ENCODE assay signal across 39 cellular contexts in genomic region chr7:134114992-134115391, GRCh38. TPM values are rescaled to one million over a fixed set of nuclear protein-coding genes. Genes with fewer than 3 reads are reported as not detected.
"Had no signal": no experiment of that assay in that cellular context is flagged by ENCODE, and none has a peak within 500 bp of the region (broad histone marks: within the 10 kb centered on the region; RNA-seq: fewer than 3 reads in every experiment).

No MANE protein-coding gene starts in this region.

- H3K36me3 Mint-ChIP-seq: activated CD8-positive, alpha-beta memory T cell treated with anti-CD3 and anti-CD28 coated beads, Interleukin-2, amount 10 ng/mL, durations not matched to agents 7 days and 5 days; activated naive CD4-positive, alpha-beta T cell treated with anti-CD3 and anti-CD28 coated beads, Interleukin-2, amount 10 ng/mL, durations not matched to agents 7 days and 5 days; activated naive CD4-positive, alpha-beta T cell treated with anti-CD3 and anti-CD28 coated beads, Interleukin-2, amount 50 U/mL, for 24 hours; activated naive CD8-positive, alpha-beta T cell; activated naive CD8-positive, alpha-beta T cell treated with anti-CD3 and anti-CD28 coated beads, Interleukin-2, amount 10 ng/mL, durations not matched to agents 7 days and 5 days; brain had no signal

- H3K27me3 Mint-ChIP-seq: activated CD4-positive, alpha-beta memory T cell treated with anti-CD3 and anti-CD28 coated beads, Interleukin-2, amount 10 ng/mL, durations not matched to agents 7 days and 5 days; activated CD4-positive, alpha-beta T cell treated with anti-CD3 and anti-CD28 coated beads for 36 hours; activated CD4-positive, alpha-beta T cell treated with anti-CD3 and anti-CD28 coated beads, Interleukin-2, amount 10 ng/mL, durations not matched to agents 7 days and 5 days; activated CD8-positive, alpha-beta memory T cell treated with anti-CD3 and anti-CD28 coated beads, Interleukin-2, amount 10 ng/mL, durations not matched to agents 7 days and 5 days; activated naive CD4-positive, alpha-beta T cell treated with anti-CD3 and anti-CD28 coated beads, Interleukin-2, amount 10 ng/mL, durations not matched to agents 7 days and 5 days; activated naive CD8-positive, alpha-beta T cell treated with anti-CD3 and anti-CD28 coated beads, Interleukin-2, amount 10 ng/mL, durations not matched to agents 7 days and 5 days; activated naive CD8-positive, alpha-beta T cell treated with anti-CD3 and anti-CD28 coated beads, Interleukin-2, amount 50 U/mL, for 24 hours; activated T-cell treated with anti-CD3 and anti-CD28 coated beads, Interleukin-2, amount 50 U/mL, for 24 hours; brain had no signal

- H3K27ac ChIP-seq: ascending aorta, cardiac muscle cell, VCaP had no signal

- H3K4me1 Mint-ChIP-seq: activated CD4-positive, alpha-beta memory T cell treated with anti-CD3 and anti-CD28 coated beads, Interleukin-2, amount 10 ng/mL, durations not matched to agents 7 days and 5 days; activated CD4-positive, alpha-beta T cell treated with anti-CD3 and anti-CD28 coated beads for 36 hours; activated naive CD4-positive, alpha-beta T cell treated with anti-CD3 and anti-CD28 coated beads, Interleukin-2, amount 10 ng/mL, durations not matched to agents 7 days and 5 days; activated naive CD4-positive, alpha-beta T cell treated with anti-CD3 and anti-CD28 coated beads, Interleukin-2, amount 50 U/mL, for 24 hours; activated naive CD8-positive, alpha-beta T cell treated with anti-CD3 and anti-CD28 coated beads, Interleukin-2, amount 50 U/mL, for 24 hours; central memory CD8-positive, alpha-beta T cell had no signal

- H3K4me1 ChIP-seq: ascending aorta had no signal

- FAIRE-seq: bronchial epithelial cell, TTC549 had no signal

- H3K27ac Mint-ChIP-seq: activated CD4-positive, alpha-beta memory T cell treated with anti-CD3 and anti-CD28 coated beads, Interleukin-2, amount 10 ng/mL, durations not matched to agents 7 days and 5 days; activated CD4-positive, alpha-beta T cell treated with anti-CD3 and anti-CD28 coated beads for 36 hours; activated CD4-positive, alpha-beta T cell treated with anti-CD3 and anti-CD28 coated beads, Interleukin-2, amount 10 ng/mL, durations not matched to agents 7 days and 5 days; activated CD8-positive, alpha-beta memory T cell treated with anti-CD3 and anti-CD28 coated beads, Interleukin-2, amount 10 ng/mL, durations not matched to agents 7 days and 5 days; activated CD8-positive, alpha-beta T cell treated with anti-CD3 and anti-CD28 coated beads, Interleukin-2, amount 10 ng/mL, durations not matched to agents 7 days and 5 days; activated naive CD4-positive, alpha-beta T cell treated with anti-CD3 and anti-CD28 coated beads, Interleukin-2, amount 10 ng/mL, durations not matched to agents 7 days and 5 days; activated naive CD4-positive, alpha-beta T cell treated with anti-CD3 and anti-CD28 coated beads, Interleukin-2, amount 50 U/mL, for 24 hours; activated naive CD8-positive, alpha-beta T cell; activated naive CD8-positive, alpha-beta T cell treated with anti-CD3 and anti-CD28 coated beads, Interleukin-2, amount 10 ng/mL, durations not matched to agents 7 days and 5 days; activated naive CD8-positive, alpha-beta T cell treated with anti-CD3 and anti-CD28 coated beads, Interleukin-2, amount 50 U/mL, for 24 hours; activated T-cell treated with anti-CD3 and anti-CD28 coated beads, Interleukin-2, amount 50 U/mL, for 24 hours; activated T-helper 2 cell treated with anti-CD3 and anti-CD28 coated beads, Interferon-gamma antibody, Interleukin-2, Interleukin-4, amounts not matched to agents 10 μg/mL and 5 μg/mL and 100 μg/mL, durations not matched to agents 14 hours and 24 hours and 36 hours; brain; T-helper 1 cell treated with Interleukin-12 subunit alpha and Interleukin-12 subunit beta and Interleukin-4 antibody, amounts not matched to agents 30 μg/mL and 1 μg/mL, for 36 hours; T-helper 2 cell treated with Interferon-gamma antibody and Interleukin-4, amounts not matched to agents 5 μg/mL and 100 μg/mL, for 36 hours had no signal

- H3K4me3 Mint-ChIP-seq: activated CD4-positive, alpha-beta memory T cell treated with anti-CD3 and anti-CD28 coated beads, Interleukin-2, amount 10 ng/mL, durations not matched to agents 7 days and 5 days; activated CD4-positive, alpha-beta T cell treated with anti-CD3 and anti-CD28 coated beads for 36 hours; activated CD4-positive, alpha-beta T cell treated with anti-CD3 and anti-CD28 coated beads, Interleukin-2, amount 10 ng/mL, durations not matched to agents 7 days and 5 days; activated CD8-positive, alpha-beta memory T cell treated with anti-CD3 and anti-CD28 coated beads, Interleukin-2, amount 10 ng/mL, durations not matched to agents 7 days and 5 days; activated CD8-positive, alpha-beta T cell treated with anti-CD3 and anti-CD28 coated beads, Interleukin-2, amount 10 ng/mL, durations not matched to agents 7 days and 5 days; activated naive CD4-positive, alpha-beta T cell treated with anti-CD3 and anti-CD28 coated beads, Interleukin-2, amount 10 ng/mL, durations not matched to agents 7 days and 5 days; activated naive CD4-positive, alpha-beta T cell treated with anti-CD3 and anti-CD28 coated beads, Interleukin-2, amount 50 U/mL, for 24 hours; activated naive CD8-positive, alpha-beta T cell; activated naive CD8-positive, alpha-beta T cell treated with anti-CD3 and anti-CD28 coated beads, Interleukin-2, amount 10 ng/mL, durations not matched to agents 7 days and 5 days; activated naive CD8-positive, alpha-beta T cell treated with anti-CD3 and anti-CD28 coated beads, Interleukin-2, amount 50 U/mL, for 24 hours; activated T-cell treated with anti-CD3 and anti-CD28 coated beads, Interleukin-2, amount 50 U/mL, for 24 hours; brain; central memory CD8-positive, alpha-beta T cell; T-helper 1 cell treated with Interleukin-12 subunit alpha and Interleukin-12 subunit beta and Interleukin-4 antibody, amounts not matched to agents 30 μg/mL and 1 μg/mL, for 36 hours; T-helper 2 cell treated with Interferon-gamma antibody and Interleukin-4, amounts not matched to agents 5 μg/mL and 100 μg/mL, for 36 hours had no signal

- H3K9me3 ChIP-seq: ascending aorta had no signal

- H3K36me3 ChIP-seq: ascending aorta, cardiac muscle cell had no signal

- H3K9me3 Mint-ChIP-seq: activated CD4-positive, alpha-beta memory T cell treated with anti-CD3 and anti-CD28 coated beads, Interleukin-2, amount 10 ng/mL, durations not matched to agents 7 days and 5 days; activated naive CD4-positive, alpha-beta T cell treated with anti-CD3 and anti-CD28 coated beads, Interleukin-2, amount 10 ng/mL, durations not matched to agents 7 days and 5 days; activated naive CD8-positive, alpha-beta T cell treated with anti-CD3 and anti-CD28 coated beads, Interleukin-2, amount 50 U/mL, for 24 hours; activated T-cell treated with anti-CD3 and anti-CD28 coated beads, Interleukin-2, amount 50 U/mL, for 24 hours; activated T-helper 2 cell treated with anti-CD3 and anti-CD28 coated beads, Interferon-gamma antibody, Interleukin-2, Interleukin-4, amounts not matched to agents 10 μg/mL and 5 μg/mL and 100 μg/mL, durations not matched to agents 14 hours and 24 hours and 36 hours; T-helper 1 cell treated with Interleukin-12 subunit alpha and Interleukin-12 subunit beta and Interleukin-4 antibody, amounts not matched to agents 30 μg/mL and 1 μg/mL, for 36 hours; T-helper 2 cell treated with Interferon-gamma antibody and Interleukin-4, amounts not matched to agents 5 μg/mL and 100 μg/mL, for 36 hours had no signal

- ATAC-seq: activated CD4-positive, alpha-beta T cell treated with anti-CD3 and anti-CD28 coated beads for 36 hours; activated CD4-positive, CD25-positive, alpha-beta regulatory T cell treated with anti-CD3 and anti-CD28 coated beads, Interleukin-2, amount 50 U/mL, for 24 hours; activated CD8-positive, alpha-beta memory T cell treated with anti-CD3 and anti-CD28 coated beads, Interleukin-2, amount 10 ng/mL, durations not matched to agents 7 days and 5 days; activated CD8-positive, alpha-beta T cell treated with anti-CD3 and anti-CD28 coated beads, Interleukin-2, amount 10 ng/mL, durations not matched to agents 7 days and 5 days; activated naive CD8-positive, alpha-beta T cell treated with anti-CD3 and anti-CD28 coated beads, Interleukin-2, amount 50 U/mL, for 24 hours had no signal

- H3K4me3 ChIP-seq: ascending aorta, cardiac muscle cell had no signal

- DNase-seq: activated CD4-positive, alpha-beta memory T cell treated with anti-CD3 and anti-CD28 coated beads, Interleukin-2, amount 10 ng/mL, durations not matched to agents 7 days and 5 days; activated CD4-positive, alpha-beta T cell treated with anti-CD3 and anti-CD28 coated beads for 1 hour; activated CD4-positive, alpha-beta T cell treated with anti-CD3 and anti-CD28 coated beads for 36 hours; activated CD4-positive, alpha-beta T cell treated with anti-CD3 and anti-CD28 coated beads for 48 hours; activated CD4-positive, alpha-beta T cell treated with anti-CD3 and anti-CD28 coated beads, Interleukin-2, amount 10 ng/mL, durations not matched to agents 7 days and 5 days; activated CD4-positive, alpha-beta T cell treated with anti-CD3 and anti-CD28 coated beads, Interleukin-2, amount 50 U/mL, for 48 hours; activated CD4-positive, CD25-positive, alpha-beta regulatory T cell; activated CD8-positive, alpha-beta memory T cell treated with anti-CD3 and anti-CD28 coated beads for 24 hours; activated CD8-positive, alpha-beta memory T cell treated with anti-CD3 and anti-CD28 coated beads, Interleukin-2, amount 10 ng/mL, durations not matched to agents 7 days and 5 days; activated CD8-positive, alpha-beta memory T cell treated with anti-CD3 and anti-CD28 coated beads, Interleukin-2, amount 50 U/mL, for 48 hours; activated CD8-positive, alpha-beta T cell treated with anti-CD3 and anti-CD28 coated beads, Interleukin-2, amount 10 ng/mL, durations not matched to agents 7 days and 5 days; activated effector memory CD4-positive, alpha-beta T cell treated with Interleukin-2 at 50 U/mL for 16 hours; activated gamma-delta T cell; activated naive CD4-positive, alpha-beta T cell treated with anti-CD3 and anti-CD28 coated beads, Interleukin-2, amount 10 ng/mL, durations not matched to agents 7 days and 5 days; activated naive CD4-positive, alpha-beta T cell treated with Interleukin-2 at 50 U/mL for 16 hours; activated naive CD8-positive, alpha-beta T cell treated with anti-CD3 and anti-CD28 coated beads, Interleukin-2, amount 10 ng/mL, durations not matched to agents 7 days and 5 days; activated naive CD8-positive, alpha-beta T cell treated with anti-CD3 and anti-CD28 coated beads, Interleukin-2, amount 50 U/mL, for 24 hours; activated T-cell treated with anti-CD3 and anti-CD28 coated beads, Interleukin-2, amount 50 U/mL, for 24 hours; activated T-cell treated with anti-CD3 and anti-CD28 coated beads, Interleukin-2, amount 50 U/mL, for 48 hours; amygdala; anterior cingulate cortex; caudate nucleus; cerebellar nuclear complex; T-helper 1 cell; T-helper 2 cell; T-helper 9 cell had no signal

- H3K27me3 ChIP-seq: ascending aorta, cardiac muscle cell had no signal

RNA-seq across cellular contexts. Expression of gene LRGUK, which starts 12.1 kb away (rescaled TPM):
- total RNA-seq: ascending aorta had no signal
- polyA plus RNA-seq: cardiac muscle cell had no signal
